ENCODE assay signal across 8 cellular contexts in genomic region chr5:139342423-139342723, GRCh38. TPM values are rescaled to one million over a fixed set of nuclear protein-coding genes. Genes with fewer than 3 reads are reported as not detected.
DNase-seq lines count a peak whose midpoint lies in the region; ATAC-seq lines count a peak whose summit lies in the region.

No MANE protein-coding gene starts in this region.

- H3K27me3 Mint-ChIP-seq in activated T-helper 2 cell treated with anti-CD3 and anti-CD28 coated beads, Interferon-gamma antibody, Interleukin-2, Interleukin-4, amounts not matched to agents 10 μg/mL and 5 μg/mL and 100 μg/mL, durations not matched to agents 14 hours and 24 hours and 36 hours (ENCODE audit: low read depth): no peaks in the 10 kb centered on the region
- peaks cover 7 to 22% (median 12%) of the 10 kb centered on the region in 3 donors for H3K27me3 Mint-ChIP-seq in immature natural killer cell (ENCODE audit: low read depth in 3 of 3)

- ATAC-seq in GM18508 (IDR thresholded peaks at IDR 0.05; ENCODE audit: insufficient read depth, unreplicated experiment) (peak; percentile 11), HG02973 (IDR thresholded peaks at IDR 0.05; ENCODE audit: unreplicated experiment) (peak; percentile 42), GM18519 (IDR thresholded peaks at IDR 0.05; ENCODE audit: low FRiP score, unreplicated experiment) (no peak)

- peak overlapping the region; percentile 98 for H3K27ac Mint-ChIP-seq in activated T-helper 2 cell treated with anti-CD3 and anti-CD28 coated beads, Interferon-gamma antibody, Interleukin-2, Interleukin-4, amounts not matched to agents 10 μg/mL and 5 μg/mL and 100 μg/mL, durations not matched to agents 14 hours and 24 hours and 36 hours
- H3K27ac Mint-ChIP-seq in immature natural killer cell: peak overlapping the region; percentile 96 to 99 (median 98)

- H3K36me3 Mint-ChIP-seq in activated T-helper 2 cell treated with anti-CD3 and anti-CD28 coated beads, Interferon-gamma antibody, Interleukin-2, Interleukin-4, amounts not matched to agents 10 μg/mL and 5 μg/mL and 100 μg/mL, durations not matched to agents 14 hours and 24 hours and 36 hours (ENCODE audit: low read depth): peaks cover 24% of the 10 kb centered on the region
- peaks cover 0 to 3% (median 0%) of the 10 kb centered on the region in 3 donors for H3K36me3 Mint-ChIP-seq in immature natural killer cell

- peak overlapping the region; percentile 95 for H3K27ac ChIP-seq in temporal lobe (ENCODE audit: low read depth, low read length)

- DNase-seq in activated T-helper 2 cell treated with anti-CD3 and anti-CD28 coated beads, Interferon-gamma antibody, Interleukin-2, Interleukin-4, amounts not matched to agents 10 μg/mL and 5 μg/mL and 100 μg/mL, durations not matched to agents 14 hours and 24 hours and 36 hours (ENCODE audit: low spot score): no peak
- DNase-seq in immature natural killer cell: peak in 2 of 3 donors; percentile 82 to 85
- no peak for DNase-seq in NCI-H526 treated with DMSO at 0.1 percent for 48 hours (lab: John Stamatoyannopoulos, UW)
- no peak for DNase-seq in cerebellar cortex (ENCODE audit: low spot score)

- no peaks in the 10 kb centered on the region for H3K9me3 Mint-ChIP-seq in activated T-helper 2 cell treated with anti-CD3 and anti-CD28 coated beads, Interferon-gamma antibody, Interleukin-2, Interleukin-4, amounts not matched to agents 10 μg/mL and 5 μg/mL and 100 μg/mL, durations not matched to agents 14 hours and 24 hours and 36 hours
- no peaks in the 10 kb centered on the region for H3K9me3 Mint-ChIP-seq in immature natural killer cell

- peak overlapping the region; percentile 93 for H3K4me3 Mint-ChIP-seq in activated T-helper 2 cell treated with anti-CD3 and anti-CD28 coated beads, Interferon-gamma antibody, Interleukin-2, Interleukin-4, amounts not matched to agents 10 μg/mL and 5 μg/mL and 100 μg/mL, durations not matched to agents 14 hours and 24 hours and 36 hours (ENCODE audit: low read depth)
- peak overlapping the region; percentile 95 to 99 (median 96) for H3K4me3 Mint-ChIP-seq in immature natural killer cell

- H3K4me1 Mint-ChIP-seq in activated T-helper 2 cell treated with anti-CD3 and anti-CD28 coated beads, Interferon-gamma antibody, Interleukin-2, Interleukin-4, amounts not matched to agents 10 μg/mL and 5 μg/mL and 100 μg/mL, durations not matched to agents 14 hours and 24 hours and 36 hours (ENCODE audit: low read depth): peaks cover 27% of the 10 kb centered on the region
- H3K4me1 Mint-ChIP-seq in immature natural killer cell: peaks cover 54 to 59% of the 10 kb centered on the region in 2 donors

- intact Hi-C loops in activated T-helper 2 cell treated with anti-CD3 and anti-CD28 coated beads, Interferon-gamma antibody, Interleukin-2, Interleukin-4, amounts not matched to agents 10 μg/mL and 5 μg/mL and 100 μg/mL, durations not matched to agents 14 hours and 24 hours and 36 hours (cut with micrococcal nuclease): loop anchor here (1.0 kb wide), 1 partner anchor 48 kb away; no protein-coding TSS in a partner anchor

RNA-seq across cellular contexts. Expression of gene PAIP2, which starts 0.7 kb away (rescaled TPM):
- total RNA-seq in activated T-helper 2 cell treated with anti-CD3 and anti-CD28 coated beads, Interferon-gamma antibody, Interleukin-2, Interleukin-4, amounts not matched to agents 10 μg/mL and 5 μg/mL and 100 μg/mL, durations not matched to agents 14 hours and 24 hours and 36 hours: 98.2 and 107 TPM in 2 replicates
- polyA plus RNA-seq in immature natural killer cell: 100 to 1,000 TPM; 340 to 565 (median 409) TPM
- 85.6 TPM for total RNA-seq in temporal lobe

RNA-seq across cellular contexts. Expression of gene SLC23A1, which starts 40.7 kb away (rescaled TPM):
- total RNA-seq in activated T-helper 2 cell treated with anti-CD3 and anti-CD28 coated beads, Interferon-gamma antibody, Interleukin-2, Interleukin-4, amounts not matched to agents 10 μg/mL and 5 μg/mL and 100 μg/mL, durations not matched to agents 14 hours and 24 hours and 36 hours: 2.1 and 4.2 TPM in 2 replicates
- under 1 TPM in 1 of 3 donors, not detected in 2; 0.19 TPM for polyA plus RNA-seq in immature natural killer cell
- not detected for total RNA-seq in temporal lobe

RNA-seq across cellular contexts. Expression of gene MZB1, which starts 47.3 kb away (rescaled TPM):
- 48.3 and 53.6 TPM in 2 replicates for total RNA-seq in activated T-helper 2 cell treated with anti-CD3 and anti-CD28 coated beads, Interferon-gamma antibody, Interleukin-2, Interleukin-4, amounts not matched to agents 10 μg/mL and 5 μg/mL and 100 μg/mL, durations not matched to agents 14 hours and 24 hours and 36 hours
- polyA plus RNA-seq in immature natural killer cell: 1 to 10 TPM; 1.3 to 2.9 (median 2.8) TPM
- total RNA-seq in temporal lobe: not detected

RNA-seq across cellular contexts. Expression of gene MATR3, which starts 48.8 kb away (rescaled TPM):
- total RNA-seq in activated T-helper 2 cell treated with anti-CD3 and anti-CD28 coated beads, Interferon-gamma antibody, Interleukin-2, Interleukin-4, amounts not matched to agents 10 μg/mL and 5 μg/mL and 100 μg/mL, durations not matched to agents 14 hours and 24 hours and 36 hours: 259 TPM in 2 replicates
- 100 to 1,000 TPM; 322 to 380 (median 361) TPM for polyA plus RNA-seq in immature natural killer cell
- total RNA-seq in temporal lobe: 631 TPM

RNA-seq across cellular contexts. Expression of gene PROB1, which starts 52.5 kb away (rescaled TPM):
- total RNA-seq in activated T-helper 2 cell treated with anti-CD3 and anti-CD28 coated beads, Interferon-gamma antibody, Interleukin-2, Interleukin-4, amounts not matched to agents 10 μg/mL and 5 μg/mL and 100 μg/mL, durations not matched to agents 14 hours and 24 hours and 36 hours: 7.7 and 8.3 TPM in 2 replicates
- polyA plus RNA-seq in immature natural killer cell: 1 to 10 TPM in 1 of 3 donors, under 1 TPM in 1, not detected in 1; 0.39 to 1.4 TPM
- total RNA-seq in temporal lobe: 0.49 TPM

Comparison
In these comparisons a context has a peak if more than half of its experiments do, and no peak if none do; other contexts are left out.
1. DNase-seq: peak in immature natural killer cell (2 of 3); none in activated T-helper 2 cell treated with anti-CD3 and anti-CD28 coated beads, Interferon-gamma antibody, Interleukin-2, Interleukin-4, amounts not matched to agents 10 μg/mL and 5 μg/mL and 100 μg/mL, durations not matched to agents 14 hours and 24 hours and 36 hours (single experiment), NCI-H526 treated with DMSO at 0.1 percent for 48 hours (single experiment) and cerebellar cortex (single experiment).
2. RNA of gene MZB1, which starts 47.3 kb away (total RNA-seq): 48.3 to 53.6 TPM in activated T-helper 2 cell treated with anti-CD3 and anti-CD28 coated beads, Interferon-gamma antibody, Interleukin-2, Interleukin-4, amounts not matched to agents 10 μg/mL and 5 μg/mL and 100 μg/mL, durations not matched to agents 14 hours and 24 hours and 36 hours; not detected in temporal lobe (single experiment); every median in the first group is over 10 times any median in the second.